ENCODE assay signal across 8 cellular contexts in genomic region chr12:27142102-27142721, GRCh38. TPM values are rescaled to one million over a fixed set of nuclear protein-coding genes. Genes with fewer than 3 reads are reported as not detected.
A peak's percentile ranks its signal among the peaks of the same experiment; 100 is the strongest.
DNase-seq lines count a peak whose midpoint lies in the region; ATAC-seq and TF ChIP-seq lines count a peak whose summit lies in the region.

No MANE protein-coding gene starts in this region.

- H3K27me3 ChIP-seq in CD8-positive, alpha-beta memory T cell (ENCODE audit: insufficient read depth, low read length, poor library complexity, severe bottlenecking) = no peaks in the 10 kb centered on the region
- H3K27me3 ChIP-seq in HCT116 (ENCODE audit: insufficient read depth, low read length) = no peaks in the 10 kb centered on the region
- H3K27me3 ChIP-seq in esophagus squamous epithelium = no peaks in the 10 kb centered on the region
- no peaks in the 10 kb centered on the region for H3K27me3 ChIP-seq in upper lobe of right lung

- WGBS in esophagus squamous epithelium, 2 donors = 35 to 40% methylated on average over 3 of the region's 3 CpGs

- H3K27me3 Mint-ChIP-seq in CD8-positive, alpha-beta memory T cell = no peaks in the 10 kb centered on the region
- H3K27me3 Mint-ChIP-seq in activated CD4-positive, alpha-beta memory T cell treated with anti-CD3 and anti-CD28 coated beads for 36 hours = no peaks in the 10 kb centered on the region
- H3K27me3 Mint-ChIP-seq in natural killer cell (ENCODE audit: low read depth in 2 of 2) = no peaks in the 10 kb centered on the region

- H3K4me1 ChIP-seq in CD8-positive, alpha-beta memory T cell (ENCODE audit: insufficient read depth, low read length) = no peaks in the 10 kb centered on the region
- H3K4me1 ChIP-seq in HCT116 (ENCODE audit: control insufficient read depth in 1 of 2, insufficient read depth in 2 of 2, low read length in 2 of 2) (no peaks in the 10 kb centered on the region), esophagus squamous epithelium (peaks cover 0 to 17% (median 0%) of the 10 kb centered on the region in 3 donors), upper lobe of right lung (peaks cover 5% of the 10 kb centered on the region)

- TF ChIP-seq POLR2A in HCT116 (IDR thresholded peaks at IDR 0.05; ENCODE audit: borderline replicate concordance, extremely low read depth, insufficient read depth, insufficient read length) (no peak), esophagus squamous epithelium (IDR thresholded peaks at IDR 0.05) (no peak)

- no peaks in the 10 kb centered on the region for H3K9me3 ChIP-seq in CD8-positive, alpha-beta memory T cell (ENCODE audit: low read length)
- H3K9me3 ChIP-seq in HCT116 (ENCODE audit: control insufficient read depth in 1 of 2, insufficient read depth in 1 of 2, low read depth in 1 of 2, low read length in 2 of 2) (no peaks in the 10 kb centered on the region), esophagus squamous epithelium (no peaks in the 10 kb centered on the region), upper lobe of right lung (no peaks in the 10 kb centered on the region)

- no peak overlapping the region for H3K9ac ChIP-seq in HCT116 (ENCODE audit: low read length)

- BruUV-seq in HCT116 (replicated peaks; lab: Mats Ljungman, UMichigan) = no TSS peak

- RAD21 ChIA-PET in HCT116 (lab: Charles Lee; ENCODE audit: low non-redundant PET in 1 of 2, low total read pairs in 2 of 2, uncharacterized antibody in 2 of 2, unreplicated experiment in 2 of 2) = no interaction called here

- H2AFZ ChIP-seq in HCT116 (ENCODE audit: low read depth, low read length, poor library complexity, severe bottlenecking) = peak overlapping the region; percentile 40

- H3K9me3 Mint-ChIP-seq in CD8-positive, alpha-beta memory T cell = peaks cover 0 to 2% (median 0%) of the 10 kb centered on the region in 5 donors
- no peaks in the 10 kb centered on the region for H3K9me3 Mint-ChIP-seq in activated CD4-positive, alpha-beta memory T cell treated with anti-CD3 and anti-CD28 coated beads for 36 hours
- H3K9me3 Mint-ChIP-seq in natural killer cell = no peaks in the 10 kb centered on the region

- intact Hi-C loops in HCT116 (cut with micrococcal nuclease) (loop anchor here (1.0 to 10.0 kb wide), 4 partner anchors 103 to 290 kb away; partner anchors contain the start of gene TM7SF3), esophagus squamous epithelium (cut with DNase I) (no loop called here), natural killer cell (cut with micrococcal nuclease) (loop anchor here (1.0 kb wide), 2 partner anchors 127 to 289 kb away; no protein-coding TSS in a partner anchor), upper lobe of right lung (cut with DNase I) (no loop called here)
- intact Hi-C loops in activated CD4-positive, alpha-beta memory T cell treated with anti-CD3 and anti-CD28 coated beads for 36 hours (cut with micrococcal nuclease) = loop anchor here (1.0 to 5.0 kb wide), 5 partner anchors 119 to 289 kb away; partner anchors contain the start of genes FGFR1OP2, INTS13 and MED21

- H3K4me3 ChIP-seq in CD8-positive, alpha-beta memory T cell (ENCODE audit: low read length) = no peak overlapping the region
- H3K4me3 ChIP-seq in HCT116 (replicated peaks in 1 of 2; ENCODE audit: low read depth in 1 of 2, low read length in 2 of 2) (no peak overlapping the region), esophagus squamous epithelium (no peak overlapping the region), upper lobe of right lung (no peak overlapping the region)

- H4K20me1 ChIP-seq in HCT116 (ENCODE audit: insufficient read depth) = no peaks in the 10 kb centered on the region

- peak; percentile 62 to 86 (median 85); a peak in 5 of 6 replicates for TF ChIP-seq CTCF in HCT116 (IDR thresholded peaks at IDR 0.05 in 2 of 3, conservative IDR thresholded peaks at IDR 0.05 in 1 of 3; ENCODE audit: borderline replicate concordance in 1 of 3, insufficient read depth in 1 of 3, low read depth in 2 of 3, low read length in 2 of 3)
- peak; percentile 37 to 80 (median 67) for TF ChIP-seq CTCF in esophagus squamous epithelium (IDR thresholded peaks at IDR 0.05)
- TF ChIP-seq CTCF in natural killer cell (IDR thresholded peaks at IDR 0.05) = peak; percentile 72
- peak; percentile 86 for TF ChIP-seq CTCF in upper lobe of right lung (IDR thresholded peaks at IDR 0.05)

- H3K36me3 ChIP-seq in CD8-positive, alpha-beta memory T cell (ENCODE audit: insufficient read depth, low read length) = no peaks in the 10 kb centered on the region
- no peaks in the 10 kb centered on the region for H3K36me3 ChIP-seq in HCT116 (ENCODE audit: control insufficient read depth in 1 of 2, insufficient read depth in 2 of 2, low read length in 2 of 2)
- H3K36me3 ChIP-seq in esophagus squamous epithelium = no peaks in the 10 kb centered on the region
- H3K36me3 ChIP-seq in upper lobe of right lung = no peaks in the 10 kb centered on the region

- H3K36me3 Mint-ChIP-seq in CD8-positive, alpha-beta memory T cell = peaks cover 0 to 3% (median 0%) of the 10 kb centered on the region in 3 donors
- no peaks in the 10 kb centered on the region for H3K36me3 Mint-ChIP-seq in activated CD4-positive, alpha-beta memory T cell treated with anti-CD3 and anti-CD28 coated beads for 36 hours
- H3K36me3 Mint-ChIP-seq in natural killer cell = no peaks in the 10 kb centered on the region

- no peak overlapping the region for H3K4me3 Mint-ChIP-seq in CD8-positive, alpha-beta memory T cell
- H3K4me3 Mint-ChIP-seq in activated CD4-positive, alpha-beta memory T cell treated with anti-CD3 and anti-CD28 coated beads for 36 hours = no peak overlapping the region
- peak overlapping the region; percentile 69 for H3K4me3 Mint-ChIP-seq in natural killer cell

- H3K79me2 ChIP-seq in HCT116 (ENCODE audit: insufficient read depth, low read length) = no peaks in the 10 kb centered on the region

- peaks cover 8 to 18% (median 13%) of the 10 kb centered on the region in 3 donors for H3K4me1 Mint-ChIP-seq in CD8-positive, alpha-beta memory T cell
- peaks cover 6% of the 10 kb centered on the region for H3K4me1 Mint-ChIP-seq in activated CD4-positive, alpha-beta memory T cell treated with anti-CD3 and anti-CD28 coated beads for 36 hours (ENCODE audit: low read depth)
- peaks cover 8 to 13% of the 10 kb centered on the region in 2 donors for H3K4me1 Mint-ChIP-seq in natural killer cell

- H3K27ac ChIP-seq in CD8-positive, alpha-beta memory T cell (ENCODE audit: low read depth, low read length) = no peak overlapping the region
- H3K27ac ChIP-seq in HCT116 (ENCODE audit: low read depth, low read length) (no peak overlapping the region), esophagus squamous epithelium (no peak overlapping the region), upper lobe of right lung (no peak overlapping the region)

- no peaks in the 10 kb centered on the region for H3K9me2 ChIP-seq in HCT116 (ENCODE audit: insufficient read depth)

- no peak overlapping the region for H3K4me2 ChIP-seq in HCT116 (ENCODE audit: low read length)

- CTCF ChIA-PET in CD8-positive, alpha-beta memory T cell (lab: Charles Lee) = no interaction called here
- CTCF ChIA-PET in HCT116 (lab: Charles Lee) = interaction anchor here (1.0 to 1.3 kb wide), 2 partner anchors 126 to 164 kb away, joined by 3 to 9 read pairs; no protein-coding TSS in a partner anchor
- CTCF ChIA-PET in activated CD4-positive, alpha-beta memory T cell treated with anti-CD3 and anti-CD28 coated beads for 36 hours (lab: Charles Lee) = interaction anchor here (0.7 to 3.4 kb wide), 16 partner anchors 8 to 295 kb away, joined by 3 to 19 read pairs (median 4); partner anchors contain the start of genes STK38L and TM7SF3

- ATAC-seq in HCT116 (peak; percentile 98), natural killer cell (peak; percentile 59 to 82 (median 73)), upper lobe of right lung (peak; percentile 99), HG02884 (IDR thresholded peaks at IDR 0.05; ENCODE audit: unreplicated experiment) (no peak)

- peak overlapping the region in 1 of 8 donors; percentile 10 for H3K27ac Mint-ChIP-seq in CD8-positive, alpha-beta memory T cell
- no peak overlapping the region for H3K27ac Mint-ChIP-seq in activated CD4-positive, alpha-beta memory T cell treated with anti-CD3 and anti-CD28 coated beads for 36 hours
- peak overlapping the region in 1 of 2 donors; percentile 26 for H3K27ac Mint-ChIP-seq in natural killer cell

- POLR2A ChIA-PET in CD8-positive, alpha-beta memory T cell (lab: Charles Lee) = no interaction called here
- POLR2A ChIA-PET in HCT116 (lab: Charles Lee) = no interaction called here
- POLR2A ChIA-PET in activated CD4-positive, alpha-beta memory T cell treated with anti-CD3 and anti-CD28 coated beads for 36 hours (lab: Charles Lee) = no interaction called here

- peak in 4 of 5 donors; percentile 20 to 56 (median 24) for DNase-seq in CD8-positive, alpha-beta memory T cell
- DNase-seq in HCT116 (ENCODE audit: low read depth, low spot score) = peak; percentile 60
- peak; percentile 58 for DNase-seq in NCI-H510A treated with DMSO at 0.1 percent for 48 hours (lab: John Stamatoyannopoulos, UW)
- peak; percentile 51 for DNase-seq in activated CD4-positive, alpha-beta memory T cell treated with anti-CD3 and anti-CD28 coated beads for 36 hours
- no peak for DNase-seq in esophagus squamous epithelium (lab: John Stamatoyannopoulos, UW)
- no peak for DNase-seq in natural killer cell
- DNase-seq in upper lobe of right lung = no peak

- peak; percentile 75 for TF ChIP-seq RAD21 in HCT116 (IDR thresholded peaks at IDR 0.05; ENCODE audit: low read depth)

TF ChIP-seq in HCT116, 20 proteins besides CTCF, POLR2A, EP300 and RAD21:
- TF ChIP-seq YY1 (IDR thresholded peaks at IDR 0.05; ENCODE audit: extremely low read depth, insufficient replicate concordance, low read depth, low read length) (no peak), MAX (IDR thresholded peaks at IDR 0.05) (peak; percentile 9; the same call in 1 of the 2 replicates), EZH2 (IDR thresholded peaks at IDR 0.05) (no peak), POLR2AphosphoS5 (IDR thresholded peaks at IDR 0.05; ENCODE audit: low read depth, low read length) (no peak), ZNF274 (IDR thresholded peaks at IDR 0.05; ENCODE audit: low read depth, low read length) (no peak), SRF (IDR thresholded peaks at IDR 0.05; ENCODE audit: low read depth) (no peak), CBX3 (IDR thresholded peaks at IDR 0.05; ENCODE audit: low read depth) (peak; percentile 28; the same call in 1 of the 2 replicates)

RNA-seq across cellular contexts. Expression of gene C12orf71, which starts 59.8 kb away (rescaled TPM):
- total RNA-seq in CD8-positive, alpha-beta memory T cell = not detected
- polyA plus RNA-seq in CD8-positive, alpha-beta memory T cell = not detected
- total RNA-seq in HCT116 (2021; ENCODE audit: unreplicated experiment) (not detected), esophagus squamous epithelium (not detected), natural killer cell (not detected), upper lobe of right lung (not detected)
- 0.07 and 0.11 TPM in 2 replicates for polyA plus RNA-seq in HCT116 (2012)
- not detected for total RNA-seq in activated CD4-positive, alpha-beta memory T cell treated with anti-CD3 and anti-CD28 coated beads for 36 hours

Comparison
In these comparisons a context has a peak if more than half of its experiments do, and no peak if none do; other contexts are left out.
1. DNase-seq: peak in CD8-positive, alpha-beta memory T cell (4 of 5), HCT116 (single experiment), NCI-H510A treated with DMSO at 0.1 percent for 48 hours (single experiment) and activated CD4-positive, alpha-beta memory T cell treated with anti-CD3 and anti-CD28 coated beads for 36 hours (single experiment); none in esophagus squamous epithelium (single experiment), natural killer cell (single experiment) and upper lobe of right lung (single experiment).
2. intact Hi-C loops: an anchor here in HCT116 (1.0 to 10.0 kb wide), activated CD4-positive, alpha-beta memory T cell treated with anti-CD3 and anti-CD28 coated beads for 36 hours (1.0 to 5.0 kb wide) and natural killer cell (1.0 kb wide); none called in esophagus squamous epithelium and upper lobe of right lung.
3. Peak in every context shown above with its lines, with median percentiles within 50 percentile points of each other: CTCF ChIP-seq.